Comparison of ENCODE assay signal across 17 cellular contexts in the genomic region with DNA sequence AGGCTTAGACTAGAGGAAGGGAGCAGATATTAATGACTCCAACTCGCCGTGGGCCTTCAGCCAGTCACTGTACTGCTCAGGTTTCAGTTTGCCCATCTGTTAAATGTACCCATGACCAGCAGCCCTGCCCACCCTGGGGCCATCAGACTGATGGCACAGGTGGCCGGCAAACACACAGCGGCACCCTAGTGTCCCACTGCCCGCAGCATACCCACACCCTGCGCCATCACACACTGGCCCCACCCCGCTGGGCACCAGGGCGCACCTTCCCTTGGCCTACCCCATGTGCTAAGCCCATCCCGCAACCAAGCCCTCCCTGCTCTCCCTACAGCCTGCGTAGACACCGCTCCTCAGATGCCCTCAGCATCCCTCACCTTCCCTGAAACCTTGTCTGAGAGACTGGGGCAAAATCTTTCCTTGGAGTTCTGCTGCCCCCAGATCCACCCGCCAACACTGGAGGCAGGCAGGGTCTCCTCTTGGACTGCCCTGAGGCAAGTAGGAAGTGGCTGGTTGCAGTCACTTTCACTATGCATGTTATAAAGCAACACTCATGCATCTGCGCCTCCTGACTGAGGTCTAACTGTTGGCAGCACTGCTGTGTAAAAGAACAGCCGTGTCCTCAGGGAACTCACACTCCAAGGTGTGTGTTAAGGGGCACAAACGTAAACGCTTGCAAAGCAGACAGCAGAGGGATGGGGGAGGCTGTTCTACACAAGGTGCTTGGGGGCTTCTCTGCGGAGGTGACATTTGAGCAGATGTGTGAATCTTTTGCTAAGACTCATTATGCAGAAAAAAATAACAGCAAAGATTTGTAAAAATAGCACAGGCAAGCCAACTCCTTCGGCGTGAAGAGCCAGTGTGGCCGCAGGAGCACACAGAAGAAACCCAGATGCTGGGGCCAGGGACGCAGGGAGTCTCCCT. TPM values are rescaled to one million over a fixed set of nuclear protein-coding genes. Genes with fewer than 3 reads are reported as not detected.
A peak's percentile ranks its signal among the peaks of the same experiment; 100 is the strongest.
DNase-seq lines count a peak whose midpoint lies in the region; ATAC-seq, FAIRE-seq and TF ChIP-seq lines count a peak whose summit lies in the region.
"Had no signal": no experiment of that assay in that cellular context is flagged by ENCODE, and none has a peak within 500 bp of the region (broad histone marks: within the 10 kb centered on the region; RNA-seq: fewer than 3 reads in every experiment).

No MANE protein-coding gene starts in this region.

- peak overlapping the region; percentile 41 to 81 (median 49) for H3K27ac Mint-ChIP-seq in nephron
- H3K27ac Mint-ChIP-seq in activated naive CD4-positive, alpha-beta T cell treated with anti-CD3 and anti-CD28 coated beads, Interleukin-2, amount 50 U/mL, for 72 hours, result no peak overlapping the region

- peaks cover 91% of the 10 kb centered on the region for H3K4me1 ChIP-seq in HepG2 (ENCODE audit: insufficient read depth, low read length)
- H3K4me1 ChIP-seq in right lobe of liver, result peaks cover 0 to 29% (median 17%) of the 10 kb centered on the region in 4 donors
- peaks cover 11 to 60% of the 10 kb centered on the region in 2 donors for H3K4me1 ChIP-seq in uterus

- H3K4me3 ChIP-seq in HepG2 (replicated peaks in 1 of 3; ENCODE audit: insufficient read depth in 1 of 3, low read depth in 2 of 3, low read length in 3 of 3) (no peak overlapping the region), right lobe of liver (no peak overlapping the region), uterus (no peak overlapping the region)
- H3K4me3 ChIP-seq: transverse colon had no signal

- H3K79me2 ChIP-seq in HepG2 (ENCODE audit: insufficient read depth, low read length), result peaks cover 89% of the 10 kb centered on the region

- DNase-seq in HepG2 (ENCODE audit: low spot score), result no peak
- DNase-seq in right lobe of liver, result no peak
- peak in 1 of 2 donors; percentile 14 for DNase-seq in uterus
- no peak for DNase-seq in hepatic stellate cell (ENCODE audit: low spot score)
- DNase-seq in activated naive CD4-positive, alpha-beta T cell treated with anti-CD3 and anti-CD28 coated beads, Interleukin-2, amount 50 U/mL, for 72 hours (ENCODE audit: low spot score in 2 of 2), result no peak
- DNase-seq: activated naive CD4-positive, alpha-beta T cell; DMS153; hippocampal formation; KG1; NCI-H2029; stimulated activated CD4-positive, alpha-beta T cell treated with anti-CD3 and anti-CD28 coated beads, Interleukin-15, amount 100 ng/mL, for 24 hours; transverse colon had no signal

- no peak overlapping the region for H3K27ac ChIP-seq in HepG2 (ENCODE audit: extremely low read length, insufficient read depth, low read length)
- no peak overlapping the region for H3K27ac ChIP-seq in right lobe of liver
- peak overlapping the region; percentile 24 for H3K27ac ChIP-seq in cingulate gyrus (ENCODE audit: low read depth, low read length)
- peak overlapping the region; percentile 20 to 82 for H3K27ac ChIP-seq in uterus

- in situ Hi-C loops in HepG2 (cut with HindIII; ENCODE audit: extremely low pct_ligation_motif_present, low pct_unique_long_range_greater_than_20kb), result no loop called here

- BruUV-seq in HepG2 (replicated peaks; lab: Mats Ljungman, UMichigan), result no TSS peak

- WGBS in HepG2 (ENCODE audit: low lambda C conversion rate), result 97% methylated on average over 21 of the region's 21 CpGs
- WGBS in right lobe of liver (ENCODE audit: insufficient coverage, low coverage, low lambda C conversion rate, missing lambda C conversion rate), result 87% methylated on average over 8 of the region's 21 CpGs

- H3K27me3 ChIP-seq in HepG2 (ENCODE audit: control insufficient read depth in 1 of 2, insufficient read depth in 2 of 2, low read length in 2 of 2) (no peaks in the 10 kb centered on the region), right lobe of liver (no peaks in the 10 kb centered on the region), uterus (no peaks in the 10 kb centered on the region)
- H3K27me3 ChIP-seq: transverse colon had no signal

- H4K20me1 ChIP-seq in HepG2 (ENCODE audit: insufficient read depth, low read length), result peaks cover 59% of the 10 kb centered on the region

- no peak for FAIRE-seq in HepG2 (lab: Jason Lieb, UNC)

- no peaks in the 10 kb centered on the region for H3K9me3 Mint-ChIP-seq in nephron
- H3K9me3 Mint-ChIP-seq in activated naive CD4-positive, alpha-beta T cell treated with anti-CD3 and anti-CD28 coated beads, Interleukin-2, amount 50 U/mL, for 72 hours, result no peaks in the 10 kb centered on the region

- CTCF ChIA-PET in HepG2 (lab: Yijun Ruan, JAX; ENCODE audit: low intra/inter-chr PET ratio, low total read pairs), result no interaction called here

- no peak overlapping the region for H3K4me2 ChIP-seq in HepG2 (ENCODE audit: low read depth, low read length)

- H3K27me3 Mint-ChIP-seq in nephron (ENCODE audit: low read depth), result no peaks in the 10 kb centered on the region

- H3K4me3 Mint-ChIP-seq in nephron, result no peak overlapping the region

- peak; percentile 9; the same call in 1 of the 2 replicates for TF ChIP-seq RAD21 in HepG2 (CRISPR knock-in tag; IDR thresholded peaks at IDR 0.05)

- no peak overlapping the region for H3K9ac ChIP-seq in HepG2 (ENCODE audit: insufficient read depth, low read depth, low read length)

- peaks cover 73% of the 10 kb centered on the region for H3K4me1 Mint-ChIP-seq in nephron

- POLR2A ChIA-PET in HepG2 (lab: Yijun Ruan, JAX), result no interaction called here

- TF ChIP-seq CTCF in HepG2 (CRISPR knock-in tag; IDR thresholded peaks at IDR 0.05) (no peak), right lobe of liver (IDR thresholded peaks at IDR 0.05) (no peak), nephron (IDR thresholded peaks at IDR 0.05; ENCODE audit: unreplicated experiment in 3 of 3) (no peak), uterus (IDR thresholded peaks at IDR 0.05) (no peak)

- TF ChIP-seq POLR2A in HepG2 (IDR thresholded peaks at IDR 0.05; ENCODE audit: insufficient read depth in 1 of 2, low read depth in 2 of 2, low read length in 2 of 2) (no peak), right lobe of liver (IDR thresholded peaks at IDR 0.05) (no peak), uterus (IDR thresholded peaks at IDR 0.05) (no peak)

- H3K9me3 ChIP-seq in HepG2 (ENCODE audit: low read length) (no peaks in the 10 kb centered on the region), right lobe of liver (no peaks in the 10 kb centered on the region), uterus (no peaks in the 10 kb centered on the region)
- H3K9me3 ChIP-seq: transverse colon had no signal

- TF ChIP-seq EP300 in HepG2 (IDR thresholded peaks at IDR 0.05; ENCODE audit: low read depth in 2 of 2, low read length in 2 of 2) (no peak), HepG2 (CRISPR knock-in tag; IDR thresholded peaks at IDR 0.05; ENCODE audit: borderline replicate concordance) (no peak)

- no peak overlapping the region for H2AFZ ChIP-seq in HepG2 (ENCODE audit: low read length)

- intact Hi-C loops in HepG2 (cut with micrococcal nuclease; ENCODE audit: unreplicated experiment) (no loop called here), right lobe of liver (cut with DNase I) (no loop called here), uterus (cut with DNase I; ENCODE audit: low total_unique reads) (no loop called here)

- ATAC-seq in HepG2 (no peak), right lobe of liver (no peak), GM19023 (IDR thresholded peaks at IDR 0.05; ENCODE audit: unreplicated experiment) (no peak)
- no peak for ATAC-seq in activated naive CD4-positive, alpha-beta T cell treated with anti-CD3 and anti-CD28 coated beads, Interleukin-2, amount 50 U/mL, for 72 hours

- H3K36me3 ChIP-seq in HepG2 (replicated peaks in 1 of 2; ENCODE audit: control insufficient read depth in 1 of 2, insufficient read depth in 2 of 2, low read length in 2 of 2) (peaks cover 3 to 8% of the 10 kb centered on the region in 2 experiments; a peak in 2 of 5 replicates), right lobe of liver (no peaks in the 10 kb centered on the region), uterus (no peaks in the 10 kb centered on the region)
- H3K36me3 ChIP-seq: transverse colon had no signal

- peaks cover 5% of the 10 kb centered on the region for H3K36me3 Mint-ChIP-seq in nephron (ENCODE audit: low read depth)
- H3K36me3 Mint-ChIP-seq in activated naive CD4-positive, alpha-beta T cell treated with anti-CD3 and anti-CD28 coated beads, Interleukin-2, amount 50 U/mL, for 72 hours, result no peaks in the 10 kb centered on the region

RNA-seq across cellular contexts. Expression of gene BCAR1, which starts 6.7 kb away (rescaled TPM):
- total RNA-seq in HepG2 (2016; rRNA removed; fragmentation: Illumina TruSeq; extraction: Trizol) (35.9 and 48.1 TPM in 2 replicates), right lobe of liver (100 to 1,000 TPM in 1 of 6 experiments, 10 to 100 TPM in 5; 29.2 to 108 (median 51.2) TPM), uterus (100 to 1,000 TPM in 1 of 4 donors, 10 to 100 TPM in 3; 42.8 to 104 (median 47.2) TPM)
- total RNA-seq in HepG2 (2016; cell fraction: cytosol; rRNA removed; fragmentation: Illumina TruSeq; extraction: Trizol; ENCODE audit: low read depth), result 13.1 and 14.5 TPM in 2 replicates
- 33.1 and 51.1 TPM in 2 replicates for total RNA-seq in HepG2 (2016; cell fraction: insoluble cytoplasmic fraction; rRNA removed; fragmentation: Illumina TruSeq; extraction: Trizol)
- 38.7 and 43.1 TPM in 2 replicates for total RNA-seq in HepG2 (2016; cell fraction: membrane; rRNA removed; fragmentation: Illumina TruSeq; extraction: Trizol)
- 38.1 and 45.0 TPM in 2 replicates for total RNA-seq in HepG2 (2016; cell fraction: nucleus; rRNA removed; fragmentation: Illumina TruSeq; extraction: Trizol)
- 51.7 and 57.8 TPM in 2 replicates for polyA plus RNA-seq in HepG2 (2011; rRNA removed)
- 31.6 and 53.3 TPM in 2 replicates for polyA plus RNA-seq in HepG2 (2011; cell fraction: cytosol; rRNA removed)
- 202 and 242 TPM in 2 replicates for polyA plus RNA-seq in HepG2 (2011; cell fraction: nucleus; rRNA removed)
- polyA plus RNA-seq in HepG2 (2012), result 39.6 and 65.3 TPM in 2 replicates
- polyA plus RNA-seq in HepG2 (2016; cell fraction: cytosol; fragmentation: Illumina TruSeq; extraction: Trizol; ENCODE audit: low read depth), result 13.2 and 13.9 TPM in 2 replicates
- polyA plus RNA-seq in HepG2 (2016; cell fraction: insoluble cytoplasmic fraction; fragmentation: Illumina TruSeq; extraction: Trizol; ENCODE audit: low read depth), result 47.9 and 56.1 TPM in 2 replicates
- 24.5 and 27.8 TPM in 2 replicates for polyA plus RNA-seq in HepG2 (2016; cell fraction: membrane; fragmentation: Illumina TruSeq; extraction: Trizol; ENCODE audit: low read depth)
- 68.9 and 74.0 TPM in 2 replicates for polyA plus RNA-seq in HepG2 (2016; cell fraction: nucleus; fragmentation: Illumina TruSeq; extraction: Trizol; ENCODE audit: insufficient read depth, low read depth)
- 35.0 and 120 TPM in 2 replicates for polyA minus RNA-seq in HepG2 (2011; rRNA and poly(A)+ RNA removed; ENCODE audit: low replicate concordance)
- polyA minus RNA-seq in HepG2 (2011; cell fraction: cytosol; rRNA and poly(A)+ RNA removed), result 32.5 and 33.4 TPM in 2 replicates
- 77.6 and 107 TPM in 2 replicates for polyA minus RNA-seq in HepG2 (2011; cell fraction: nucleus; rRNA and poly(A)+ RNA removed)
- under 1 TPM; 0.16 to 0.71 TPM for total RNA-seq in activated naive CD4-positive, alpha-beta T cell treated with anti-CD3 and anti-CD28 coated beads, Interleukin-2, amount 50 U/mL, for 72 hours

RNA-seq across cellular contexts. Expression of gene CTRB1, which starts 39.4 kb away (rescaled TPM):
- not detected in 2 replicates for total RNA-seq in HepG2 (2016; rRNA removed; fragmentation: Illumina TruSeq; extraction: Trizol)
- total RNA-seq in HepG2 (2016; cell fraction: cytosol; rRNA removed; fragmentation: Illumina TruSeq; extraction: Trizol; ENCODE audit: low read depth), result not detected in 2 replicates
- total RNA-seq in HepG2 (2016; cell fraction: insoluble cytoplasmic fraction; rRNA removed; fragmentation: Illumina TruSeq; extraction: Trizol), result not detected in 2 replicates
- total RNA-seq in HepG2 (2016; cell fraction: membrane; rRNA removed; fragmentation: Illumina TruSeq; extraction: Trizol), result not detected in 2 replicates
- total RNA-seq in HepG2 (2016; cell fraction: nucleus; rRNA removed; fragmentation: Illumina TruSeq; extraction: Trizol), result not detected in 2 replicates
- 0.55 TPM in 1 of 2 replicates, not detected in the other for polyA plus RNA-seq in HepG2 (2011; rRNA removed)
- 0.13 and 0.14 TPM in 2 replicates for polyA plus RNA-seq in HepG2 (2011; cell fraction: cytosol; rRNA removed)
- polyA plus RNA-seq in HepG2 (2011; cell fraction: nucleus; rRNA removed), result 0.47 TPM in 1 of 2 replicates, not detected in the other
- not detected in 2 replicates for polyA plus RNA-seq in HepG2 (2012)
- polyA plus RNA-seq in HepG2 (2016; cell fraction: cytosol; fragmentation: Illumina TruSeq; extraction: Trizol; ENCODE audit: low read depth), result not detected in 2 replicates
- polyA plus RNA-seq in HepG2 (2016; cell fraction: insoluble cytoplasmic fraction; fragmentation: Illumina TruSeq; extraction: Trizol; ENCODE audit: low read depth), result not detected in 2 replicates
- polyA plus RNA-seq in HepG2 (2016; cell fraction: membrane; fragmentation: Illumina TruSeq; extraction: Trizol; ENCODE audit: low read depth), result not detected in 2 replicates
- not detected in 2 replicates for polyA plus RNA-seq in HepG2 (2016; cell fraction: nucleus; fragmentation: Illumina TruSeq; extraction: Trizol; ENCODE audit: insufficient read depth, low read depth)
- not detected in 2 replicates for polyA minus RNA-seq in HepG2 (2011; rRNA and poly(A)+ RNA removed; ENCODE audit: low replicate concordance)
- not detected in 2 replicates for polyA minus RNA-seq in HepG2 (2011; cell fraction: cytosol; rRNA and poly(A)+ RNA removed)
- polyA minus RNA-seq in HepG2 (2011; cell fraction: nucleus; rRNA and poly(A)+ RNA removed), result not detected in 2 replicates
- total RNA-seq in right lobe of liver, result not detected
- not detected for total RNA-seq in uterus
- not detected for total RNA-seq in activated naive CD4-positive, alpha-beta T cell treated with anti-CD3 and anti-CD28 coated beads, Interleukin-2, amount 50 U/mL, for 72 hours
- total RNA-seq: epithelial cell of proximal tubule, transverse colon had no signal

RNA-seq across cellular contexts. Expression of gene CTRB2, which starts 51.2 kb away (rescaled TPM):
- total RNA-seq in HepG2 (2016; rRNA removed; fragmentation: Illumina TruSeq; extraction: Trizol) (not detected in 2 replicates), right lobe of liver (not detected), uterus (not detected)
- total RNA-seq in HepG2 (2016; cell fraction: cytosol; rRNA removed; fragmentation: Illumina TruSeq; extraction: Trizol; ENCODE audit: low read depth), result not detected in 2 replicates
- total RNA-seq in HepG2 (2016; cell fraction: insoluble cytoplasmic fraction; rRNA removed; fragmentation: Illumina TruSeq; extraction: Trizol), result not detected in 2 replicates
- total RNA-seq in HepG2 (2016; cell fraction: membrane; rRNA removed; fragmentation: Illumina TruSeq; extraction: Trizol), result not detected in 2 replicates
- not detected in 2 replicates for total RNA-seq in HepG2 (2016; cell fraction: nucleus; rRNA removed; fragmentation: Illumina TruSeq; extraction: Trizol)
- polyA plus RNA-seq in HepG2 (2011; rRNA removed), result 0.13 and 0.39 TPM in 2 replicates
- 0.13 TPM in 1 of 2 replicates, not detected in the other for polyA plus RNA-seq in HepG2 (2011; cell fraction: cytosol; rRNA removed)
- 0.53 TPM in 1 of 2 replicates, not detected in the other for polyA plus RNA-seq in HepG2 (2011; cell fraction: nucleus; rRNA removed)
- 0.78 and 0.89 TPM in 2 replicates for polyA plus RNA-seq in HepG2 (2012)
- 0.40 TPM in 1 of 2 replicates, not detected in the other for polyA plus RNA-seq in HepG2 (2016; cell fraction: cytosol; fragmentation: Illumina TruSeq; extraction: Trizol; ENCODE audit: low read depth)
- polyA plus RNA-seq in HepG2 (2016; cell fraction: insoluble cytoplasmic fraction; fragmentation: Illumina TruSeq; extraction: Trizol; ENCODE audit: low read depth), result not detected in 2 replicates
- polyA plus RNA-seq in HepG2 (2016; cell fraction: membrane; fragmentation: Illumina TruSeq; extraction: Trizol; ENCODE audit: low read depth), result 0.37 TPM in 1 of 2 replicates, not detected in the other
- polyA plus RNA-seq in HepG2 (2016; cell fraction: nucleus; fragmentation: Illumina TruSeq; extraction: Trizol; ENCODE audit: insufficient read depth, low read depth), result not detected in 2 replicates
- not detected in 2 replicates for polyA minus RNA-seq in HepG2 (2011; rRNA and poly(A)+ RNA removed; ENCODE audit: low replicate concordance)
- not detected in 2 replicates for polyA minus RNA-seq in HepG2 (2011; cell fraction: cytosol; rRNA and poly(A)+ RNA removed)
- not detected in 2 replicates for polyA minus RNA-seq in HepG2 (2011; cell fraction: nucleus; rRNA and poly(A)+ RNA removed)
- not detected for total RNA-seq in activated naive CD4-positive, alpha-beta T cell treated with anti-CD3 and anti-CD28 coated beads, Interleukin-2, amount 50 U/mL, for 72 hours
- total RNA-seq: epithelial cell of proximal tubule, omental fat pad, transverse colon had no signal

Comparison
In these comparisons a context has a peak if more than half of its experiments do, and no peak if none do; other contexts are left out.
1. H3K27ac ChIP-seq: peak in cingulate gyrus (single experiment) and uterus (2 of 2); none in HepG2 (single experiment) and right lobe of liver (0 of 3).
2. H3K27ac Mint-ChIP-seq: peak in nephron (3 of 3); none in activated naive CD4-positive, alpha-beta T cell treated with anti-CD3 and anti-CD28 coated beads, Interleukin-2, amount 50 U/mL, for 72 hours (0 of 2).
3. RNA of gene BCAR1, which starts 6.7 kb away (total RNA-seq): 29.2 to 108 TPM in right lobe of liver, 42.8 to 104 TPM in uterus and 13.1 to 51.1 TPM in HepG2; 0.16 to 0.71 TPM in activated naive CD4-positive, alpha-beta T cell treated with anti-CD3 and anti-CD28 coated beads, Interleukin-2, amount 50 U/mL, for 72 hours; every median in the first group is over 4 times any median in the second.